9 cellular contexts compared by ENCODE assay signal in the genomic region with DNA sequence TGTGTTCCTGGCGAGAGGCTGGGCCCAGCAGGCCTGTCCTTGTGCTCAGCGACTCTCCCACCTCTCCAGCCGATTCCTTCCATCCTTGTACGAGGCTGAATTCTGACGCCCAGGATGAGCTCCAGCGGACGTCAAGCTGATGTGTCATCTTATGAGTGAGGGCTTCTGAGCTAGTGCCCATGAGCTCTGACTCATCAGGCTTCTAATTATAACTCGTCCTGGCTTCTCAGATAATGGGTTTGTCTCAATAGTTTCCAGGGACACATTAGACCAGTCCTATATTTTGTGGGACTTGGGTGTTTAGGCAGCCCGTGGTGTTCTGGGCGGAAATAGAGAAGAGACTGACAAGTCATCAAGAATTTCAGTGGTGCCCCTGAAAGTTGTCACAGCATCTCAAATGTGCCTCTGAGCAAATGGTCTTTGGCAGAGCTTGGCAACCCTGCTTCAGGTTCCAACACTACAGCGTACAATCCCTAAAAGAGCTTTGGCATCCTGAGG.
A peak's percentile ranks its signal among the peaks of the same experiment; 100 is the strongest.
DNase-seq lines count a peak whose midpoint lies in the region; ATAC-seq, FAIRE-seq and TF ChIP-seq lines count a peak whose summit lies in the region.
"Had no signal": no experiment of that assay in that cellular context is flagged by ENCODE, and none has a peak within 500 bp of the region (broad histone marks: within the 10 kb centered on the region; RNA-seq: fewer than 3 reads in every experiment).

No MANE protein-coding gene starts in this region.

- peak overlapping the region; percentile 85 for H3K27ac ChIP-seq in PC-9
- no peak overlapping the region for H3K27ac ChIP-seq in GM12878 (ENCODE audit: control insufficient read depth, insufficient read depth)

- H3K4me2 ChIP-seq in PC-9 (peak overlapping the region; percentile 56), GM12878 (ENCODE audit: control insufficient read depth, insufficient read depth) (no peak overlapping the region)

- H3K27me3 ChIP-seq in GM06990 (replicated peaks; ENCODE audit: control insufficient read depth, insufficient read depth, low read length) (no peaks in the 10 kb centered on the region), PC-9 (ENCODE audit: insufficient read depth, low read depth) (no peaks in the 10 kb centered on the region), GM12878 (replicated peaks in 1 of 2; ENCODE audit: control insufficient read depth in 2 of 2, insufficient read depth in 2 of 2, low read length in 1 of 2) (no peaks in the 10 kb centered on the region)

- WGBS in GM12878 (ENCODE audit: insufficient coverage, insufficient replicate concordance, low lambda C conversion rate, missing lambda C conversion rate): 26% methylated on average over 11 of the region's 11 CpGs

- in situ Hi-C loops in GM12878 (cut with MboI): no loop called here

- no peak overlapping the region for H2AFZ ChIP-seq in PC-9
- no peak overlapping the region for H2AFZ ChIP-seq in GM12878 (ENCODE audit: control insufficient read depth, low read depth, low read length)

- H3F3A ChIP-seq in PC-9 (ENCODE audit: insufficient read depth, low read depth): peaks cover 28% of the 10 kb centered on the region

- H3K4me3 ChIP-seq in GM06990 (replicated peaks; ENCODE audit: low read depth, low read length) (no peak overlapping the region), PC-9 (peak overlapping the region; percentile 8; the same call in 1 of the 2 replicates), GM12878 (no peak overlapping the region)

- peak; percentile 34 for DNase-seq in GM06990 (ENCODE audit: extremely low read depth, insufficient read length)
- DNase-seq in PC-9: peak; percentile 66 to 95
- no peak for DNase-seq in GM12878 (ENCODE audit: low read depth, low spot score)
- DNase-seq in lung microvascular endothelial cell (ENCODE audit: low read depth in 2 of 2): peak; percentile 29 to 94
- no peak for DNase-seq in NCI-H1694 treated with DMSO at 0.1 percent for 48 hours (lab: John Stamatoyannopoulos, UW)

- POLR2A ChIA-PET in PC-9 (lab: Charles Lee; ENCODE audit: unreplicated experiment): interaction anchor here (0.5 to 1.1 kb wide), 5 partner anchors 21 to 997 kb away, joined by 5 to 24 read pairs (median 7); no protein-coding TSS in a partner anchor
- POLR2A ChIA-PET in GM12878 (lab: Charles Lee): interaction anchor here (0.6 to 1.7 kb wide), 6 partner anchors 10 to 122 kb away, joined by 3 to 12 read pairs (median 4); a partner anchor contains a TSS

- peaks cover 49% of the 10 kb centered on the region for H3K4me1 ChIP-seq in PC-9 (replicated peaks; ENCODE audit: insufficient read depth)
- peaks cover 25% of the 10 kb centered on the region for H3K4me1 ChIP-seq in GM12878 (ENCODE audit: control insufficient read depth, insufficient read depth, low read length)

- peak; percentile 62 for ATAC-seq in GM12878
- ATAC-seq in HG02970 (IDR thresholded peaks at IDR 0.05; ENCODE audit: low FRiP score, unreplicated experiment): no peak
- no peak for ATAC-seq in HG03432 (IDR thresholded peaks at IDR 0.05; ENCODE audit: unreplicated experiment)
- ATAC-seq in GM18907 (IDR thresholded peaks at IDR 0.05; ENCODE audit: unreplicated experiment): no peak
- ATAC-seq: left colon had no signal

- intact Hi-C loops in PC-9 (cut with micrococcal nuclease; ENCODE audit: unreplicated experiment) (loop anchor here (2.0 kb wide), 1 partner anchor 52 kb away; no protein-coding TSS in a partner anchor), GM12878 (cut with micrococcal nuclease; ENCODE audit: unreplicated experiment) (no loop called here)

- H3K9me2 ChIP-seq in PC-9 (ENCODE audit: insufficient read depth): no peaks in the 10 kb centered on the region

- SMC1A ChIA-PET in GM12878 (lab: Charles Lee; ENCODE audit: uncharacterized antibody, unreplicated experiment): interaction anchor here (0.7 to 4.8 kb wide), 15 partner anchors 10 to 113 kb away, joined by 3 to 41 read pairs (median 5); no protein-coding TSS in a partner anchor

- RAD21 ChIA-PET in GM12878 (lab: Charles Lee; ENCODE audit: unreplicated experiment): interaction anchor here (0.7 to 2.5 kb wide), 11 partner anchors 10 to 132 kb away, joined by 3 to 20 read pairs (median 4); no protein-coding TSS in a partner anchor

- H3K36me3 ChIP-seq in GM06990 (ENCODE audit: control insufficient read depth, insufficient read depth, low read length) (no peaks in the 10 kb centered on the region), PC-9 (ENCODE audit: low read depth) (no peaks in the 10 kb centered on the region), GM12878 (ENCODE audit: control insufficient read depth in 2 of 2, insufficient read depth in 2 of 2, low read length in 1 of 2) (no peaks in the 10 kb centered on the region)

- no TSS peak for BruUV-seq in PC-9 (replicated peaks; lab: Mats Ljungman, UMichigan)
- no TSS peak for BruUV-seq in GM12878 (replicated peaks; lab: Mats Ljungman, UMichigan)

- no peak for FAIRE-seq in GM12878 (lab: Jason Lieb, UNC)

- no peak overlapping the region for H3K9ac ChIP-seq in GM12878 (ENCODE audit: control insufficient read depth, insufficient read depth, low read length)

- CTCF ChIA-PET in PC-9 (lab: Charles Lee) (interaction anchor here (0.9 to 1.0 kb wide), 2 partner anchors 22 to 54 kb away, joined by 3 to 4 read pairs; no protein-coding TSS in a partner anchor), GM12878 (lab: Yijun Ruan, JAX) (interaction anchor here (1.0 to 3.3 kb wide), 8 partner anchors 8 to 133 kb away, joined by 3 to 14 read pairs (median 4); no protein-coding TSS in a partner anchor)

- TF ChIP-seq EP300 in GM12878 (IDR thresholded peaks at IDR 0.05; ENCODE audit: borderline replicate concordance in 1 of 2, control insufficient read depth in 1 of 2, low read depth in 2 of 2, low read length in 2 of 2): no peak

- TF ChIP-seq CTCF in GM06990 (IDR thresholded peaks at IDR 0.05; ENCODE audit: insufficient read depth, low read length, poor library complexity, severe bottlenecking) (no peak), PC-9 (conservative IDR thresholded peaks at IDR 0.05) (no peak), GM12878 (IDR thresholded peaks at IDR 0.05 in 2 of 3, conservative IDR thresholded peaks at IDR 0.05 in 1 of 3; ENCODE audit: control insufficient read depth in 2 of 3, extremely low read depth in 1 of 3, insufficient read depth in 1 of 3, low read depth in 3 of 3, low read length in 3 of 3) (no peak)

- H4K20me1 ChIP-seq in PC-9 (ENCODE audit: insufficient read depth) (no peaks in the 10 kb centered on the region), GM12878 (ENCODE audit: control insufficient read depth, insufficient read depth) (no peaks in the 10 kb centered on the region)

- TF ChIP-seq RAD21 in GM12878 (IDR thresholded peaks at IDR 0.05; ENCODE audit: insufficient read depth, low read depth, low read length): no peak

- H3K79me2 ChIP-seq in PC-9 (ENCODE audit: low read depth) (no peaks in the 10 kb centered on the region), GM12878 (ENCODE audit: control insufficient read depth, insufficient read depth, low read length) (no peaks in the 10 kb centered on the region)

- no peak for TF ChIP-seq POLR2A in GM12878 (IDR thresholded peaks at IDR 0.05; ENCODE audit: low read depth, low read length)

- H3K9me3 ChIP-seq in PC-9 (ENCODE audit: insufficient read depth, low read depth) (0 out of 2 replicates have a peak, but pooled peaks cover 3% of the 10 kb centered on the region), GM12878 (replicated peaks; ENCODE audit: control insufficient read depth, insufficient read depth, low read length) (peaks cover 5% of the 10 kb centered on the region; the same call in 1 of the 3 replicates)

TF ChIP-seq in GM12878, 131 proteins besides CTCF, POLR2A, EP300 and RAD21:
- TF ChIP-seq MEF2A (IDR thresholded peaks at IDR 0.05; ENCODE audit: insufficient read depth, low read depth, low read length) (0 out of 2 replicates have a peak, but pooled peaks have one; percentile 45), CHD4 (IDR thresholded peaks at IDR 0.05) (no peak), TBL1XR1 (IDR thresholded peaks at IDR 0.05; ENCODE audit: low read depth, low read length) (no peak), SPI1 (IDR thresholded peaks at IDR 0.05; ENCODE audit: borderline replicate concordance, insufficient read depth, low read depth, low read length) (no peak), SREBF1 (IDR thresholded peaks at IDR 0.05; ENCODE audit: low read length) (no peak), CREM (IDR thresholded peaks at IDR 0.05; ENCODE audit: low read depth) (0 out of 2 replicates have a peak, but pooled peaks have one; percentile 9)

Comparison
In these comparisons a context has a peak if more than half of its experiments do, and no peak if none do; other contexts are left out.
1. DNase-seq: peak in GM06990 (single experiment), PC-9 (2 of 2) and lung microvascular endothelial cell (2 of 2); none in GM12878 (single experiment) and NCI-H1694 treated with DMSO at 0.1 percent for 48 hours (single experiment).